16 cellular contexts compared by ENCODE assay signal in the genomic region with DNA sequence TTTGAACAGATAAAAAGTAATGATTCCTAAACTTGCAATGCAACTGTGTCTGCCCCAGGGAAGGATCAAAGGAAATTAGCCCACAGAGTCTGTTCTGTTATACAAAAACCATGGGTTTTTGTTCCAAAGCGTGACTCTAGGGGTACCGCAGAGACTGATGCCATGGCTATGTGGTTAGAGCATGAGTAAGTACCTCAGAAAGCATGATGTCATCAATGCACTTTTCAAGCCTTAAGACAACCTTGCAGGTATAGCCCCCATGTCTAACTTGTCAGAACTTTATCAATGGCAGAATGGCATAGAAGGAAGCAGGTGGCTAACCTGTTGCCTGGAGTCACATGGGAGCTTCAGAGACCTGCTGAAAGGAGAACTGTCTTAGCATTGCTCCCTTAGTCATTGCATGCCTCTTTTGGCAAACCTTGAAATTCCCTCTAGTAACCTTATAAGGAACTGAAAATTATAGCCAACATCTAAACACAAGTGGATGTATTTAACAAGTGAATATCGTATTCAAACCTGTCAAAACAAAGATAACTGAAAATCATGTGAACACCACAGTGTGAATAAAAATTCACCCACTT. TPM values are rescaled to one million over a fixed set of nuclear protein-coding genes. Genes with fewer than 3 reads are reported as not detected.
DNase-seq lines count a peak whose midpoint lies in the region; ATAC-seq and TF ChIP-seq lines count a peak whose summit lies in the region.
"Had no signal": no experiment of that assay in that cellular context is flagged by ENCODE, and none has a peak within 500 bp of the region (broad histone marks: within the 10 kb centered on the region; RNA-seq: fewer than 3 reads in every experiment).

No MANE protein-coding gene starts in this region.

- no peaks in the 10 kb centered on the region for H3K36me3 Mint-ChIP-seq in activated T-helper 17 cell treated with anti-CD3 and anti-CD28 coated beads, Interleukin-2, amount 50 U/mL, for 72 hours (ENCODE audit: low read depth)
- no peaks in the 10 kb centered on the region for H3K36me3 Mint-ChIP-seq in mesothelial cell of epicardium

- no peak for TF ChIP-seq POLR2A in spleen (IDR thresholded peaks at IDR 0.05)

- intact Hi-C loops in spleen (cut with DNase I; ENCODE audit: low total_unique reads), result loop anchor here (10.0 kb wide), 1 partner anchor 195 kb away; no protein-coding TSS in a partner anchor

- H3K4me1 ChIP-seq in spleen, result peaks cover 0 to 26% (median 13%) of the 10 kb centered on the region in 6 donors

- H3K4me3 ChIP-seq in spleen, result no peak overlapping the region
- H3K4me3 ChIP-seq: lower lobe of right lung had no signal

- peaks cover 8% of the 10 kb centered on the region for H3K4me1 Mint-ChIP-seq in activated T-helper 17 cell treated with anti-CD3 and anti-CD28 coated beads, Interleukin-2, amount 50 U/mL, for 72 hours
- H3K4me1 Mint-ChIP-seq in mesothelial cell of epicardium, result peaks cover 4% of the 10 kb centered on the region

- TF ChIP-seq CTCF in GM10248 (IDR thresholded peaks at IDR 0.05; ENCODE audit: control extremely low read depth, extremely low read depth, low read depth, missing control alignments) (no peak), spleen (IDR thresholded peaks at IDR 0.05 in 8 of 11, conservative IDR thresholded peaks at IDR 0.05 in 3 of 11) (no peak), mesothelial cell of epicardium (IDR thresholded peaks at IDR 0.05; ENCODE audit: unreplicated experiment) (no peak)

- no peak overlapping the region for H3K27ac ChIP-seq in spleen
- H3K27ac ChIP-seq: lower lobe of right lung had no signal

- ATAC-seq in GM19023 (IDR thresholded peaks at IDR 0.05; ENCODE audit: unreplicated experiment) (peak; percentile 67), HG02885 (IDR thresholded peaks at IDR 0.05; ENCODE audit: poor library complexity, unreplicated experiment) (peak; percentile 63)
- ATAC-seq in activated T-helper 17 cell treated with anti-CD3 and anti-CD28 coated beads, Interleukin-2, amount 50 U/mL, for 72 hours (replicated peaks), result peak; percentile 92
- ATAC-seq: lower lobe of right lung had no signal

- H3K27me3 Mint-ChIP-seq in activated T-helper 17 cell treated with anti-CD3 and anti-CD28 coated beads, Interleukin-2, amount 50 U/mL, for 72 hours, result no peaks in the 10 kb centered on the region
- H3K27me3 Mint-ChIP-seq in mesothelial cell of epicardium (ENCODE audit: low read depth), result peaks cover 2% of the 10 kb centered on the region

- no peaks in the 10 kb centered on the region for H3K9me3 Mint-ChIP-seq in activated T-helper 17 cell treated with anti-CD3 and anti-CD28 coated beads, Interleukin-2, amount 50 U/mL, for 72 hours
- H3K9me3 Mint-ChIP-seq in mesothelial cell of epicardium, result no peaks in the 10 kb centered on the region
- H3K9me3 Mint-ChIP-seq: T-helper 1 cell treated with Interleukin-12 subunit alpha and Interleukin-12 subunit beta and Interleukin-4 antibody, amounts not matched to agents 30 μg/mL and 1 μg/mL, for 36 hours had no signal

- peak; percentile 29 for DNase-seq in GM10248 (ENCODE audit: extremely low spot score)
- no peak for DNase-seq in NCI-H146 treated with DMSO at 0.1 percent for 48 hours (lab: John Stamatoyannopoulos, UW; ENCODE audit: unreplicated experiment)
- DNase-seq in COR-L47 (lab: John Stamatoyannopoulos, UW), result no peak
- DNase-seq in spleen, result no peak
- no peak for DNase-seq in mesothelial cell of epicardium (ENCODE audit: low spot score in 2 of 2, unreplicated experiment in 2 of 2)
- DNase-seq: activated CD8-positive, alpha-beta memory T cell treated with anti-CD3 and anti-CD28 coated beads, Interleukin-2, amount 50 U/mL, for 48 hours; aorta; hippocampal formation; lower lobe of right lung; NCI-H1105 treated with DMSO at 0.1 percent for 48 hours; posterior cingulate gyrus had no signal

- H3K36me3 ChIP-seq in spleen, result no peaks in the 10 kb centered on the region
- H3K36me3 ChIP-seq: lower lobe of right lung had no signal

- H3K27ac Mint-ChIP-seq in activated T-helper 17 cell treated with anti-CD3 and anti-CD28 coated beads, Interleukin-2, amount 50 U/mL, for 72 hours, result peak overlapping the region; percentile 25
- no peak overlapping the region for H3K27ac Mint-ChIP-seq in mesothelial cell of epicardium
- H3K27ac Mint-ChIP-seq: T-helper 1 cell treated with Interleukin-12 subunit alpha and Interleukin-12 subunit beta and Interleukin-4 antibody, amounts not matched to agents 30 μg/mL and 1 μg/mL, for 36 hours had no signal

- POLR2A ChIA-PET in GM10248 (lab: Yijun Ruan, JAX), result no interaction called here

- CTCF ChIA-PET in GM10248 (lab: Yijun Ruan, JAX), result interaction anchor here (1.1 to 4.3 kb wide), 5 partner anchors 11 to 522 kb away, joined by 3 to 37 read pairs (median 8); no protein-coding TSS in a partner anchor

- WGBS in spleen, 5 donors, result 72 to 88% (median 81%) methylated on average over 3 of the region's 3 CpGs

- H3K4me3 Mint-ChIP-seq in activated T-helper 17 cell treated with anti-CD3 and anti-CD28 coated beads, Interleukin-2, amount 50 U/mL, for 72 hours, result no peak overlapping the region
- no peak overlapping the region for H3K4me3 Mint-ChIP-seq in mesothelial cell of epicardium
- H3K4me3 Mint-ChIP-seq: T-helper 1 cell treated with Interleukin-12 subunit alpha and Interleukin-12 subunit beta and Interleukin-4 antibody, amounts not matched to agents 30 μg/mL and 1 μg/mL, for 36 hours had no signal

- H3K27me3 ChIP-seq in spleen (replicated peaks in 1 of 7), result no peaks in the 10 kb centered on the region

- H3K9me3 ChIP-seq in spleen, result no peaks in the 10 kb centered on the region
- H3K9me3 ChIP-seq: lower lobe of right lung had no signal

RNA-seq across cellular contexts. Expression of a gene that starts 52.5 kb away (rescaled TPM):
- under 1 TPM; 0.11 to 0.32 TPM for total RNA-seq in activated T-helper 17 cell treated with anti-CD3 and anti-CD28 coated beads, Interleukin-2, amount 50 U/mL, for 72 hours
- total RNA-seq in spleen (10 to 100 TPM in 6 of 7 donors, 1 to 10 TPM in 1; 7.7 to 17.2 (median 14.6) TPM), mesothelial cell of epicardium (not detected in 3 replicates)
- polyA plus RNA-seq in spleen, result 1 to 10 TPM; 1.1 to 2.3 (median 1.3) TPM
- polyA plus RNA-seq: BJ had no signal
